ENCODE assay signal across 17 cellular contexts in genomic region chr19:21398851-21399250, GRCh38. TPM values are rescaled to one million over a fixed set of nuclear protein-coding genes. Genes with fewer than 3 reads are reported as not detected.
A peak's percentile ranks its signal among the peaks of the same experiment; 100 is the strongest.
DNase-seq lines count a peak whose midpoint lies in the region; ATAC-seq and TF ChIP-seq lines count a peak whose summit lies in the region.
"Had no signal": no experiment of that assay in that cellular context is flagged by ENCODE, and none has a peak within 500 bp of the region (broad histone marks: within the 10 kb centered on the region; RNA-seq: fewer than 3 reads in every experiment).

No MANE protein-coding gene starts in this region.

- H3K36me3 Mint-ChIP-seq in natural killer cell = no peaks in the 10 kb centered on the region
- H3K36me3 Mint-ChIP-seq in natural killer cell treated with Interleukin-12 subunit alpha and Interleukin-12 subunit beta and Interleukin-15 and Interleukin-18, amount 100 ng/mL, for 72 hours = peaks cover 28% of the 10 kb centered on the region
- peaks cover 8 to 28% (median 20%) of the 10 kb centered on the region in 3 donors for H3K36me3 Mint-ChIP-seq in immature natural killer cell
- peaks cover 60% of the 10 kb centered on the region for H3K36me3 Mint-ChIP-seq in stimulated activated memory B cell treated with anti-CD40 and anti-IgM and Interleukin-4, amounts not matched to agents 10 μg/mL and 1 μg/mL and 100 μg/mL, for 72 hours

- H3K27ac Mint-ChIP-seq in natural killer cell (peak overlapping the region; percentile 27 to 92), immature natural killer cell (no peak overlapping the region)
- H3K27ac Mint-ChIP-seq in natural killer cell treated with Interleukin-12 subunit alpha and Interleukin-12 subunit beta and Interleukin-15 and Interleukin-18, amount 100 ng/mL, for 72 hours = no peak overlapping the region
- no peak overlapping the region for H3K27ac Mint-ChIP-seq in stimulated activated memory B cell treated with anti-CD40 and anti-IgM and Interleukin-4, amounts not matched to agents 10 μg/mL and 1 μg/mL and 100 μg/mL, for 72 hours

- no peak for DNase-seq in natural killer cell
- no peak for DNase-seq in natural killer cell treated with Interleukin-12 subunit alpha and Interleukin-12 subunit beta and Interleukin-15 and Interleukin-18, amount 100 ng/mL, for 72 hours (ENCODE audit: low spot score)
- DNase-seq in adipocyte (ENCODE audit: low read depth) = peak; percentile 23
- no peak for DNase-seq in immature natural killer cell
- DNase-seq in foreskin keratinocyte = no peak
- DNase-seq: activated naive CD4-positive, alpha-beta T cell treated with anti-CD3 and anti-CD28 coated beads, Interleukin-2, amount 50 U/mL, for 16 hours; foreskin melanocyte; left ventricle myocardium superior; NCI-H146; NCI-H2227 treated with DMSO at 0.1 percent for 48 hours; right cardiac atrium; T-helper 1 cell; WERI-Rb-1 had no signal

- peak overlapping the region; percentile 96 for H3K4me3 ChIP-seq in adipocyte (ENCODE audit: low read length)

- H3K27ac ChIP-seq in foreskin keratinocyte = no peak overlapping the region
- H3K27ac ChIP-seq: vagina, WERI-Rb-1 had no signal

- no peaks in the 10 kb centered on the region for H3K27me3 Mint-ChIP-seq in natural killer cell (ENCODE audit: low read depth in 2 of 2)
- no peaks in the 10 kb centered on the region for H3K27me3 Mint-ChIP-seq in natural killer cell treated with Interleukin-12 subunit alpha and Interleukin-12 subunit beta and Interleukin-15 and Interleukin-18, amount 100 ng/mL, for 72 hours
- peaks cover 0 to 6% (median 0%) of the 10 kb centered on the region in 3 donors for H3K27me3 Mint-ChIP-seq in immature natural killer cell (ENCODE audit: low read depth in 3 of 3)
- no peaks in the 10 kb centered on the region for H3K27me3 Mint-ChIP-seq in stimulated activated memory B cell treated with anti-CD40 and anti-IgM and Interleukin-4, amounts not matched to agents 10 μg/mL and 1 μg/mL and 100 μg/mL, for 72 hours

- peaks cover 25% of the 10 kb centered on the region for H3K9me3 ChIP-seq in adipocyte (ENCODE audit: control insufficient read depth, low read length)
- H3K9me3 ChIP-seq: vagina had no signal

- H3K4me1 Mint-ChIP-seq in natural killer cell (peaks cover 46 to 61% of the 10 kb centered on the region in 2 donors), immature natural killer cell (peaks cover 45 to 70% of the 10 kb centered on the region in 2 donors)
- peaks cover 31 to 35% of the 10 kb centered on the region in 2 donors for H3K4me1 Mint-ChIP-seq in natural killer cell treated with Interleukin-12 subunit alpha and Interleukin-12 subunit beta and Interleukin-15 and Interleukin-18, amount 100 ng/mL, for 72 hours (ENCODE audit: low read depth in 2 of 2)
- peaks cover 26% of the 10 kb centered on the region for H3K4me1 Mint-ChIP-seq in stimulated activated memory B cell treated with anti-CD40 and anti-IgM and Interleukin-4, amounts not matched to agents 10 μg/mL and 1 μg/mL and 100 μg/mL, for 72 hours

- peaks cover 32% of the 10 kb centered on the region for H3K36me3 ChIP-seq in adipocyte (ENCODE audit: control insufficient read depth, insufficient read depth, low read length, severe bottlenecking)

- ATAC-seq in natural killer cell = no peak
- no peak for ATAC-seq in natural killer cell treated with Interleukin-12 subunit alpha and Interleukin-12 subunit beta and Interleukin-15 and Interleukin-18, amount 100 ng/mL, for 72 hours
- no peak for ATAC-seq in HG03469 (IDR thresholded peaks at IDR 0.05; ENCODE audit: unreplicated experiment)
- ATAC-seq in HG02798 (IDR thresholded peaks at IDR 0.05; ENCODE audit: poor library complexity, unreplicated experiment) = no peak
- ATAC-seq in foreskin keratinocyte = no peak
- no peak for ATAC-seq in stimulated activated memory B cell treated with anti-CD40 and anti-IgM and Interleukin-4, amounts not matched to agents 10 μg/mL and 1 μg/mL and 100 μg/mL, for 72 hours
- ATAC-seq: left ventricle myocardium superior, right cardiac atrium had no signal

- intact Hi-C loops in natural killer cell (cut with micrococcal nuclease) = no loop called here

- H3K27me3 ChIP-seq in adipocyte (replicated peaks; ENCODE audit: control insufficient read depth, insufficient read depth, low read length) (no peaks in the 10 kb centered on the region), foreskin keratinocyte (no peaks in the 10 kb centered on the region)
- H3K27me3 ChIP-seq: vagina had no signal

- H3K4me3 Mint-ChIP-seq in natural killer cell (no peak overlapping the region), immature natural killer cell (peak overlapping the region in 4 of 5 donors; percentile 95 to 100 (median 98))
- H3K4me3 Mint-ChIP-seq in natural killer cell treated with Interleukin-12 subunit alpha and Interleukin-12 subunit beta and Interleukin-15 and Interleukin-18, amount 100 ng/mL, for 72 hours = no peak overlapping the region
- H3K4me3 Mint-ChIP-seq in stimulated activated memory B cell treated with anti-CD40 and anti-IgM and Interleukin-4, amounts not matched to agents 10 μg/mL and 1 μg/mL and 100 μg/mL, for 72 hours = no peak overlapping the region

- H3K9ac ChIP-seq in adipocyte (ENCODE audit: low read length) = no peak overlapping the region

- H3K4me1 ChIP-seq in adipocyte (ENCODE audit: control insufficient read depth, insufficient read depth, low read length) (peaks cover 14% of the 10 kb centered on the region), foreskin keratinocyte (no peaks in the 10 kb centered on the region)

- TF ChIP-seq CTCF in natural killer cell (IDR thresholded peaks at IDR 0.05) = no peak
- TF ChIP-seq CTCF in foreskin keratinocyte (conservative IDR thresholded peaks at IDR 0.05) = no peak

- peaks cover 0 to 3% of the 10 kb centered on the region in 2 donors for H3K9me3 Mint-ChIP-seq in natural killer cell
- H3K9me3 Mint-ChIP-seq in natural killer cell treated with Interleukin-12 subunit alpha and Interleukin-12 subunit beta and Interleukin-15 and Interleukin-18, amount 100 ng/mL, for 72 hours = peaks cover 3% of the 10 kb centered on the region
- no peaks in the 10 kb centered on the region for H3K9me3 Mint-ChIP-seq in immature natural killer cell
- H3K9me3 Mint-ChIP-seq in stimulated activated memory B cell treated with anti-CD40 and anti-IgM and Interleukin-4, amounts not matched to agents 10 μg/mL and 1 μg/mL and 100 μg/mL, for 72 hours = peaks cover 9% of the 10 kb centered on the region

RNA-seq across cellular contexts. Expression of gene ZNF493, which starts 1.9 kb away (rescaled TPM):
- total RNA-seq in natural killer cell (10 to 100 TPM; 48.1 to 57.0 (median 50.4) TPM), foreskin keratinocyte (3.2 and 3.6 TPM in 2 replicates)
- total RNA-seq in natural killer cell treated with Interleukin-12 subunit alpha and Interleukin-12 subunit beta and Interleukin-15 and Interleukin-18, amount 100 ng/mL, for 72 hours = 10 to 100 TPM; 19.4 to 22.6 TPM
- polyA plus RNA-seq in immature natural killer cell (10 to 100 TPM; 17.0 to 24.0 (median 18.3) TPM), foreskin keratinocyte (0.43 and 0.45 TPM in 2 replicates)

RNA-seq across cellular contexts. Expression of gene ZNF738, which starts 40.1 kb away (rescaled TPM):
- total RNA-seq in natural killer cell (10 to 100 TPM; 11.4 to 22.9 (median 14.7) TPM), foreskin keratinocyte (6.5 TPM in 2 replicates)
- 10 to 100 TPM in 1 of 2 donors, 1 to 10 TPM in 1; 9.7 to 17.2 TPM for total RNA-seq in natural killer cell treated with Interleukin-12 subunit alpha and Interleukin-12 subunit beta and Interleukin-15 and Interleukin-18, amount 100 ng/mL, for 72 hours
- polyA plus RNA-seq in immature natural killer cell (1 to 10 TPM; 3.1 to 4.5 (median 3.2) TPM), foreskin keratinocyte (4.8 TPM in 2 replicates)

Comparison
In these comparisons a context has a peak if more than half of its experiments do, and no peak if none do; other contexts are left out.
1. H3K27ac Mint-ChIP-seq: peak in natural killer cell (2 of 2); none in natural killer cell treated with Interleukin-12 subunit alpha and Interleukin-12 subunit beta and Interleukin-15 and Interleukin-18, amount 100 ng/mL, for 72 hours (0 of 2), immature natural killer cell (0 of 6) and stimulated activated memory B cell treated with anti-CD40 and anti-IgM and Interleukin-4, amounts not matched to agents 10 μg/mL and 1 μg/mL and 100 μg/mL, for 72 hours (single experiment).
2. H3K4me3 Mint-ChIP-seq: peak in immature natural killer cell (4 of 5); none in natural killer cell (single experiment), natural killer cell treated with Interleukin-12 subunit alpha and Interleukin-12 subunit beta and Interleukin-15 and Interleukin-18, amount 100 ng/mL, for 72 hours (single experiment) and stimulated activated memory B cell treated with anti-CD40 and anti-IgM and Interleukin-4, amounts not matched to agents 10 μg/mL and 1 μg/mL and 100 μg/mL, for 72 hours (single experiment).